ENCODE assay signal across 2 cellular contexts in genomic region chr15:44770715-44771114, GRCh38. TPM values are rescaled to one million over a fixed set of nuclear protein-coding genes. Genes with fewer than 3 reads are reported as not detected.
"Had no signal": no experiment of that assay in that cellular context is flagged by ENCODE, and none has a peak within 500 bp of the region (broad histone marks: within the 10 kb centered on the region; RNA-seq: fewer than 3 reads in every experiment).

No MANE protein-coding gene starts in this region.

RNA-seq across cellular contexts. Expression of gene PATL2, which starts 59.6 kb away (rescaled TPM):
- total RNA-seq: temporal lobe, vagina had no signal
